Comparison of ENCODE assay signal across 8 cellular contexts in genomic region chr1:28582248-28582615, GRCh38. TPM values are rescaled to one million over a fixed set of nuclear protein-coding genes. Genes with fewer than 3 reads are reported as not detected.
A peak's percentile ranks its signal among the peaks of the same experiment; 100 is the strongest.
DNase-seq lines count a peak whose midpoint lies in the region; ATAC-seq, FAIRE-seq and TF ChIP-seq lines count a peak whose summit lies in the region.

No MANE protein-coding gene starts in this region.

- peak overlapping the region; percentile 75 for H3K4me3 ChIP-seq in A673 (ENCODE audit: low read depth, low read length, poor library complexity, severe bottlenecking)
- H3K4me3 ChIP-seq in pancreas = peak overlapping the region; percentile 69 to 77 (median 71)

- TF ChIP-seq CTCF in A673 (conservative IDR thresholded peaks at IDR 0.05; ENCODE audit: low read depth, low read length) = no peak
- no peak for TF ChIP-seq CTCF in pancreas (IDR thresholded peaks at IDR 0.05)

- peak; percentile 14 for FAIRE-seq in GM19239 (lab: Jason Lieb, UNC)
- no peak for FAIRE-seq in pancreas (lab: Jason Lieb, UNC)

- POLR2A ChIA-PET in A673 (lab: Charles Lee; ENCODE audit: low non-redundant PET) = interaction anchor here (0.5 to 1.6 kb wide), 13 partner anchors 11 to 477 kb away, joined by 3 to 19 read pairs (median 4); partner anchors contain the start of gene TAF12

- CTCF ChIA-PET in A673 (lab: Charles Lee) = interaction anchor here (0.6 to 1.8 kb wide), 2 partner anchors 65 to 297 kb away, joined by 3 to 8 read pairs; no protein-coding TSS in a partner anchor

- H3K4me1 ChIP-seq in A673 (ENCODE audit: insufficient read depth, low read length, poor library complexity, severe bottlenecking) (peaks cover 13% of the 10 kb centered on the region), pancreas (peaks cover 6 to 13% (median 7%) of the 10 kb centered on the region in 3 donors)

- H3K27ac ChIP-seq in A673 (ENCODE audit: low read depth, low read length, poor library complexity, severe bottlenecking) = peak overlapping the region; percentile 81
- peak overlapping the region; percentile 46 to 86 (median 71) for H3K27ac ChIP-seq in pancreas

- peak; percentile 6 to 25 (median 11) for ATAC-seq in pancreas
- no peak for ATAC-seq in HG03175 (IDR thresholded peaks at IDR 0.05; ENCODE audit: unreplicated experiment)

- BruUV-seq in A673 (replicated peaks; lab: Mats Ljungman, UMichigan) = TSS peak; percentile 95

- H3K9me3 ChIP-seq in A673 (ENCODE audit: low read depth, low read length, poor library complexity, severe bottlenecking) (no peaks in the 10 kb centered on the region), pancreas (no peaks in the 10 kb centered on the region)

- 2 to 4% methylated on average over 10 of the region's 10 CpGs for WGBS in pancreas, 2 donors

- H3K27me3 ChIP-seq in A673 (replicated peaks; ENCODE audit: insufficient read depth, low read depth, low read length, poor library complexity) (no peaks in the 10 kb centered on the region), pancreas (no peaks in the 10 kb centered on the region)

- DNase-seq in A673 (ENCODE audit: low spot score) (peak; percentile 64), GM19239 (ENCODE audit: insufficient read length, low spot score) (no peak), SW480 (ENCODE audit: low spot score) (peak; percentile 61), fibroblast of peridontal ligament (ENCODE audit: extremely low read depth) (peak; percentile 67), pancreas (no peak), CD1c-positive myeloid dendritic cell (ENCODE audit: extremely low spot score) (no peak)
- DNase-seq in activated CD4-positive, alpha-beta T cell treated with anti-CD3 and anti-CD28 coated beads, Interleukin-2, amount 50 U/mL, for 4 hours = no peak

- peaks cover 39% of the 10 kb centered on the region for H3K36me3 ChIP-seq in A673 (ENCODE audit: insufficient read depth, low read length, poor library complexity, severe bottlenecking)
- peaks cover 0 to 16% (median 11%) of the 10 kb centered on the region in 3 donors for H3K36me3 ChIP-seq in pancreas

- intact Hi-C loops in A673 (cut with micrococcal nuclease; ENCODE audit: unreplicated experiment) = loop anchor here (5.0 kb wide), 1 partner anchor 65 kb away; no protein-coding TSS in a partner anchor
- intact Hi-C loops in pancreas (cut with DNase I) = no loop called here

RNA-seq across cellular contexts. Expression of gene RAB42, which starts 9.8 kb away (rescaled TPM):
- 2.4 and 3.5 TPM in 2 replicates for total RNA-seq in A673 (2021)
- total RNA-seq in pancreas = 1 to 10 TPM in 2 of 6 donors, under 1 TPM in 4; 0.14 to 3.0 (median 0.53) TPM
- polyA plus RNA-seq in pancreas = under 1 TPM; 0.16 to 0.72 TPM

RNA-seq across cellular contexts. Expression of gene TRNAU1AP, which starts 29.3 kb away (rescaled TPM):
- total RNA-seq in A673 (2021) (33.8 and 38.8 TPM in 2 replicates), pancreas (10 to 100 TPM in 3 of 6 donors, 1 to 10 TPM in 3; 5.5 to 12.2 (median 9.6) TPM)
- polyA plus RNA-seq in pancreas = 10 to 100 TPM; 16.9 to 17.8 TPM

Comparison
In these comparisons a context has a peak if more than half of its experiments do, and no peak if none do; other contexts are left out.
1. DNase-seq: peak in A673 (single experiment), SW480 (single experiment) and fibroblast of peridontal ligament (single experiment); none in GM19239 (single experiment), pancreas (0 of 6), CD1c-positive myeloid dendritic cell (single experiment) and activated CD4-positive, alpha-beta T cell treated with anti-CD3 and anti-CD28 coated beads, Interleukin-2, amount 50 U/mL, for 4 hours (0 of 2).